Comparison of ENCODE assay signal across 8 cellular contexts in the genomic region with DNA sequence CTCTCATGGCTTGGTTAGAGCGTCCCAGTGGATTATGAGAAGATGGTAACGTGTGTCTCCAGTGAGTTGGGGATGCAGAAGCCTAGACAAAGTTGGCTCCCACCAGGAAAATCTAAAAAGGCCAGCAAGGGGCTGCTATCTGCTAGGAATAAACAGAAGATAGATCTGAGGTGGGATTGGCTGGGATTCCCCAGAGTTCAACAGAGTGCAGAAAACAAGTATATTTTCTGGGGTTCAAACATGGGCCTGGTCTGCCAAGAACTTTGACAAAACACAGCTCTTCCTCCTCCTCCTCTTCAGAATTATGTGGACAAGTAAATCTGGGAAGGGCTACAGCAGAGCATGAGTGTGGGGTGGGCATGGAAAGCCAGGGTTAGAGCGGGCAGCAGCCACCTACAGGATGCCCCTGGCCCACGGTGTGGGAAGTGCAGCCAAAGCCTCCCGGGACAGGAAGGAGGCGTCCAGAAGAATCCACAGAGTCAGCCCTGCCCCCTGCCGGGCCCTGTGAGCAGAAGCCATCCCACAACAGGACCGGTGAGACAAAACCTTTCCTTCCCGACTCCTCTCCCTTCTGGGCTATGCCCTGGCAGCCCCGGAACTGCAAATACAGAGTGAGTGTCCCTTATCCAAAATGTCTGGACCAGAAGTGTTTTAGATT.
DNase-seq lines count a peak whose midpoint lies in the region; ATAC-seq, FAIRE-seq and TF ChIP-seq lines count a peak whose summit lies in the region.
"Had no signal": no experiment of that assay in that cellular context is flagged by ENCODE, and none has a peak within 500 bp of the region (broad histone marks: within the 10 kb centered on the region; RNA-seq: fewer than 3 reads in every experiment).

No MANE protein-coding gene starts in this region.

- H3K27ac ChIP-seq in RWPE2 (ENCODE audit: poor library complexity, severe bottlenecking), result no peak overlapping the region
- H3K27ac ChIP-seq in endothelial cell of umbilical vein (ENCODE audit: insufficient read depth, low read depth, low read length), result no peak overlapping the region
- H3K27ac ChIP-seq in RWPE1, result no peak overlapping the region
- H3K27ac ChIP-seq: SJSA1 had no signal

- H3K27me3 ChIP-seq in RWPE2 (ENCODE audit: insufficient read depth, poor library complexity, severe bottlenecking) (no peaks in the 10 kb centered on the region), endothelial cell of umbilical vein (ENCODE audit: control insufficient read depth in 2 of 2, insufficient read depth in 2 of 2, low read length in 2 of 2) (no peaks in the 10 kb centered on the region)

- no peaks in the 10 kb centered on the region for H4K20me1 ChIP-seq in endothelial cell of umbilical vein (replicated peaks; ENCODE audit: control insufficient read depth, extremely low read depth, insufficient read depth, low read length)

- FAIRE-seq in endothelial cell of umbilical vein (lab: Jason Lieb, UNC), result peak; percentile 64

- H3K27ac Mint-ChIP-seq in naive thymus-derived CD8-positive, alpha-beta T cell, result no peak overlapping the region

- no peak overlapping the region for H3K4me2 ChIP-seq in endothelial cell of umbilical vein (ENCODE audit: insufficient read depth, low read length)

- H3K36me3 ChIP-seq in RWPE2 (ENCODE audit: low read depth) (no peaks in the 10 kb centered on the region), endothelial cell of umbilical vein (ENCODE audit: control insufficient read depth in 2 of 2, extremely low read depth in 1 of 2, insufficient read depth in 2 of 2, low read length in 2 of 2) (no peaks in the 10 kb centered on the region)
- H3K36me3 ChIP-seq: SJSA1 had no signal

- no peaks in the 10 kb centered on the region for H3K9me3 Mint-ChIP-seq in naive thymus-derived CD8-positive, alpha-beta T cell

- no peaks in the 10 kb centered on the region for H3K9me3 ChIP-seq in RWPE2 (ENCODE audit: severe bottlenecking)
- no peaks in the 10 kb centered on the region for H3K9me3 ChIP-seq in endothelial cell of umbilical vein (replicated peaks; ENCODE audit: control insufficient read depth, insufficient read depth, low read length)
- H3K9me3 ChIP-seq: SJSA1 had no signal

- H3K4me1 ChIP-seq in RWPE2 (ENCODE audit: insufficient read depth, poor library complexity, severe bottlenecking) (peaks cover 9% of the 10 kb centered on the region), endothelial cell of umbilical vein (ENCODE audit: control insufficient read depth, extremely low read depth, insufficient read depth, low read length) (peaks cover 12% of the 10 kb centered on the region)

- no peaks in the 10 kb centered on the region for H3K9me1 ChIP-seq in endothelial cell of umbilical vein (replicated peaks; ENCODE audit: control insufficient read depth, extremely low read depth, insufficient read depth, low read length)

- ATAC-seq in GM21786 (IDR thresholded peaks at IDR 0.05; ENCODE audit: unreplicated experiment), result peak; percentile 44
- peak; percentile 55 for ATAC-seq in RWPE2 (ENCODE audit: low read depth)
- peak; percentile 46 to 47 for ATAC-seq in naive thymus-derived CD8-positive, alpha-beta T cell
- ATAC-seq in HG02938 (IDR thresholded peaks at IDR 0.05; ENCODE audit: unreplicated experiment), result no peak

- H3K4me1 Mint-ChIP-seq in naive thymus-derived CD8-positive, alpha-beta T cell, result peaks cover 0 to 12% (median 5%) of the 10 kb centered on the region in 4 donors

- intact Hi-C loops in endothelial cell of umbilical vein (cut with micrococcal nuclease), result loop anchor here (1.0 kb wide), 1 partner anchor 11 kb away; no protein-coding TSS in a partner anchor

- H3K4me3 ChIP-seq in RWPE2 (ENCODE audit: severe bottlenecking) (no peak overlapping the region), endothelial cell of umbilical vein (replicated peaks in 1 of 3; ENCODE audit: insufficient read depth in 1 of 3, low read depth in 1 of 3, low read length in 3 of 3) (no peak overlapping the region)
- H3K4me3 ChIP-seq: SJSA1 had no signal

- POLR2A ChIA-PET in endothelial cell of umbilical vein (lab: Charles Lee), result no interaction called here
- POLR2A ChIA-PET in naive thymus-derived CD8-positive, alpha-beta T cell (lab: Charles Lee), result no interaction called here
- POLR2A ChIA-PET in RWPE1 (lab: Yijun Ruan, JAX; ENCODE audit: low non-redundant PET), result no interaction called here

- CTCF ChIA-PET in endothelial cell of umbilical vein (lab: Charles Lee), result interaction anchor here (0.9 to 2.3 kb wide), 10 partner anchors 10 to 472 kb away, joined by 3 to 32 read pairs (median 3); a partner anchor contains a TSS
- CTCF ChIA-PET in RWPE1 (lab: Yijun Ruan, JAX), result interaction anchor here (0.6 to 1.4 kb wide), 3 partner anchors 8 to 43 kb away, joined by 3 to 4 read pairs (median 3); no protein-coding TSS in a partner anchor

- H3K36me3 Mint-ChIP-seq in naive thymus-derived CD8-positive, alpha-beta T cell, result peaks cover 0 to 2% (median 1%) of the 10 kb centered on the region in 3 donors

- DNase-seq in RWPE2 (ENCODE audit: low spot score), result no peak
- DNase-seq in endothelial cell of umbilical vein (ENCODE audit: low read depth, low spot score), result peak; percentile 37
- DNase-seq in naive thymus-derived CD8-positive, alpha-beta T cell, result peak in 1 of 10 donors; percentile 24
- DNase-seq in NCI-H2107 treated with DMSO at 0.1 percent for 48 hours (lab: John Stamatoyannopoulos, UW; ENCODE audit: unreplicated experiment), result no peak
- DNase-seq in RWPE1 (ENCODE audit: low spot score), result no peak

- no peaks in the 10 kb centered on the region for H3K79me2 ChIP-seq in endothelial cell of umbilical vein (ENCODE audit: control insufficient read depth, insufficient read depth, low read length)

- H3K27me3 Mint-ChIP-seq in naive thymus-derived CD8-positive, alpha-beta T cell, result peaks cover 2 to 44% (median 26%) of the 10 kb centered on the region in 5 donors

- H3K9ac ChIP-seq in endothelial cell of umbilical vein (replicated peaks; ENCODE audit: extremely low read depth, insufficient read depth, low read length), result no peak overlapping the region

- dilution Hi-C loops in endothelial cell of umbilical vein (cut with MboI; ENCODE audit: extremely low pct_ligation_motif_present, low sequenced_read_pairs), result no loop called here

- no peak for TF ChIP-seq POLR2A in endothelial cell of umbilical vein (IDR thresholded peaks at IDR 0.05; ENCODE audit: low read depth, low read length)

- no TSS peak for BruUV-seq in endothelial cell of umbilical vein (replicated peaks; lab: Mats Ljungman, UMichigan)

- H2AFZ ChIP-seq in endothelial cell of umbilical vein (ENCODE audit: low read depth, low read length), result peak overlapping the region; percentile 24

- TF ChIP-seq CTCF in RWPE2 (IDR thresholded peaks at IDR 0.05; ENCODE audit: poor library complexity, severe bottlenecking), result no peak
- TF ChIP-seq CTCF in endothelial cell of umbilical vein (IDR thresholded peaks at IDR 0.05; ENCODE audit: extremely low read depth in 1 of 2, insufficient read depth in 1 of 2, low read depth in 1 of 2, low read length in 2 of 2), result peak; percentile 48 to 74
- no peak for TF ChIP-seq CTCF in RWPE1 (conservative IDR thresholded peaks at IDR 0.05; ENCODE audit: low read depth)

- H3K4me3 Mint-ChIP-seq in naive thymus-derived CD8-positive, alpha-beta T cell, result no peak overlapping the region

TF ChIP-seq in endothelial cell of umbilical vein, 7 proteins besides CTCF, POLR2A, EP300 and RAD21:
- TF ChIP-seq JUN (IDR thresholded peaks at IDR 0.05; ENCODE audit: borderline replicate concordance, insufficient read depth, insufficient read length, low read depth), result no peak
- no peak for TF ChIP-seq FOS (IDR thresholded peaks at IDR 0.05; ENCODE audit: borderline replicate concordance, insufficient read depth, low read length)
- TF ChIP-seq POLR2AphosphoS5 (IDR thresholded peaks at IDR 0.05; ENCODE audit: insufficient read depth, low read depth, low read length), result no peak
- no peak for TF ChIP-seq EZH2 (IDR thresholded peaks at IDR 0.05; ENCODE audit: borderline replicate concordance, low read depth, low read length, severe bottlenecking)
- no peak for TF ChIP-seq GATA2 (IDR thresholded peaks at IDR 0.05; ENCODE audit: insufficient read depth, insufficient read length, low read depth, low read length)

Comparison
In these comparisons a context has a peak if more than half of its experiments do, and no peak if none do; other contexts are left out.
1. CTCF ChIP-seq: peak in endothelial cell of umbilical vein (2 of 2); none in RWPE2 (single experiment) and RWPE1 (single experiment).